20 cellular contexts compared by ENCODE assay signal in genomic region chr17:22515599-22515998, GRCh38.
DNase-seq lines count a peak whose midpoint lies in the region; FAIRE-seq and TF ChIP-seq lines count a peak whose summit lies in the region.
"Had no signal": no experiment of that assay in that cellular context is flagged by ENCODE, and none has a peak within 500 bp of the region (broad histone marks: within the 10 kb centered on the region; RNA-seq: fewer than 3 reads in every experiment).

No MANE protein-coding gene starts in this region.

- no peak overlapping the region for H3K27ac Mint-ChIP-seq in osteocyte (ENCODE audit: unreplicated experiment)
- H3K27ac Mint-ChIP-seq: B cell; CD4-positive, alpha-beta T cell; CD8-positive, alpha-beta T cell had no signal

- FAIRE-seq in HTR-8/SVneo (lab: Jason Lieb, UNC) = peak; percentile 72
- FAIRE-seq: A204.1, D721Med, G401.6, GM12878, GM12892, GM18507 had no signal

- H3K36me3 Mint-ChIP-seq in osteocyte (ENCODE audit: unreplicated experiment) = no peaks in the 10 kb centered on the region
- H3K36me3 Mint-ChIP-seq: CD8-positive, alpha-beta T cell had no signal

- H3K4me1 Mint-ChIP-seq in osteocyte (ENCODE audit: unreplicated experiment) = no peaks in the 10 kb centered on the region
- H3K4me1 Mint-ChIP-seq: B cell had no signal

- TF ChIP-seq CTCF in osteocyte (IDR thresholded peaks at IDR 0.05) = no peak
- TF ChIP-seq CTCF in GM10266 (IDR thresholded peaks at IDR 0.05; ENCODE audit: control insufficient read depth, insufficient read depth, low read depth, missing control alignments) = no peak

- no peaks in the 10 kb centered on the region for H3K27me3 Mint-ChIP-seq in osteocyte (ENCODE audit: unreplicated experiment)
- H3K27me3 Mint-ChIP-seq: B cell; CD4-positive, alpha-beta T cell had no signal

- no peak overlapping the region for H3K4me3 Mint-ChIP-seq in osteocyte (ENCODE audit: unreplicated experiment)
- H3K4me3 Mint-ChIP-seq: B cell; CD4-positive, alpha-beta T cell; CD8-positive, alpha-beta T cell had no signal

- peaks cover 29% of the 10 kb centered on the region for H3K9me3 Mint-ChIP-seq in osteocyte (ENCODE audit: unreplicated experiment)

- DNase-seq in HTR-8/SVneo (ENCODE audit: insufficient read length, low spot score) (no peak), osteocyte (ENCODE audit: extremely low spot score, unreplicated experiment) (peak; percentile 48), GM10266 (ENCODE audit: extremely low spot score) (no peak), putamen (ENCODE audit: low spot score) (no peak)
- DNase-seq in stimulated activated CD4-positive, alpha-beta T cell treated with anti-CD3 and anti-CD28 coated beads, Interleukin-2, amount 100 ng/mL, for 48 hours = no peak
- DNase-seq: 8988T; AML-193; Caco-2; Calu3; CD4-positive, alpha-beta T cell; CD8-positive, alpha-beta T cell; DMS79 treated with DMSO at 0.1 percent for 48 hours; GF-D8 had no signal
